ENCODE assay signal across 25 cellular contexts in genomic region chr5:9533096-9533495, GRCh38. TPM values are rescaled to one million over a fixed set of nuclear protein-coding genes. Genes with fewer than 3 reads are reported as not detected.
A peak's percentile ranks its signal among the peaks of the same experiment; 100 is the strongest.
DNase-seq lines count a peak whose midpoint lies in the region; FAIRE-seq and TF ChIP-seq lines count a peak whose summit lies in the region.
"Had no signal": no experiment of that assay in that cellular context is flagged by ENCODE, and none has a peak within 500 bp of the region (broad histone marks: within the 10 kb centered on the region; RNA-seq: fewer than 3 reads in every experiment).

No MANE protein-coding gene starts in this region.

- no peak overlapping the region for H3K4me3 ChIP-seq in fibroblast of the aortic adventitia (ENCODE audit: low read depth, low read length)
- H3K4me3 ChIP-seq: breast epithelium, HAP-1, MG63, Peyer's patch, SJSA1 had no signal

- H3K9me3 Mint-ChIP-seq in activated CD4-positive, alpha-beta T cell treated with anti-CD3 and anti-CD28 coated beads, Interleukin-2, amount 10 ng/mL, durations not matched to agents 7 days and 5 days: no peaks in the 10 kb centered on the region
- H3K9me3 Mint-ChIP-seq: IgD-negative memory B cell; stimulated activated naive CD8-positive, alpha-beta T cell treated with anti-CD3 and anti-CD28 coated beads, Interleukin-15, Interleukin-2, amounts not matched to agents 100 ng/mL and 50 ng/mL, for 24 hours; T-helper 1 cell treated with Interleukin-12 subunit alpha and Interleukin-12 subunit beta and Interleukin-4 antibody, amounts not matched to agents 30 μg/mL and 1 μg/mL, for 36 hours had no signal

- CTCF ChIA-PET in activated CD4-positive, alpha-beta T cell treated with anti-CD3 and anti-CD28 coated beads, Interleukin-2, amount 10 ng/mL, durations not matched to agents 7 days and 5 days (lab: Charles Lee): no interaction called here

- FAIRE-seq in islet of Langerhans (lab: Jason Lieb, UNC) (peak; percentile 55), urothelium cell line (lab: Jason Lieb, UNC) (peak; percentile 9)

- no peak overlapping the region for H3K27ac Mint-ChIP-seq in activated CD4-positive, alpha-beta T cell treated with anti-CD3 and anti-CD28 coated beads, Interleukin-2, amount 10 ng/mL, durations not matched to agents 7 days and 5 days
- H3K27ac Mint-ChIP-seq: CD4-positive, CD25-positive, alpha-beta regulatory T cell; IgD-negative memory B cell; naive B cell; stimulated activated naive CD8-positive, alpha-beta T cell treated with anti-CD3 and anti-CD28 coated beads, Interleukin-15, Interleukin-2, amounts not matched to agents 100 ng/mL and 50 ng/mL, for 24 hours; T-helper 1 cell treated with Interleukin-12 subunit alpha and Interleukin-12 subunit beta and Interleukin-4 antibody, amounts not matched to agents 30 μg/mL and 1 μg/mL, for 36 hours had no signal

- DNase-seq in LHCN-M2 (ENCODE audit: low read depth): peak; percentile 30
- DNase-seq in fibroblast of the aortic adventitia (ENCODE audit: low read depth): peak; percentile 42
- no peak for DNase-seq in urothelium cell line (ENCODE audit: low spot score)
- no peak for DNase-seq in activated CD4-positive, alpha-beta T cell treated with anti-CD3 and anti-CD28 coated beads, Interleukin-2, amount 10 ng/mL, durations not matched to agents 7 days and 5 days
- no peak for DNase-seq in NCI-H1694 (lab: John Stamatoyannopoulos, UW)
- DNase-seq in inferior parietal cortex (ENCODE audit: extremely low spot score): no peak
- DNase-seq: activated CD4-positive, alpha-beta T cell treated with anti-CD3 and anti-CD28 coated beads for 1 hour; activated naive CD4-positive, alpha-beta T cell treated with Interleukin-2 at 50 U/mL for 16 hours; activated T-cell treated with anti-CD3 and anti-CD28 coated beads, Interleukin-2, amount 50 U/mL, for 48 hours; amniotic stem cell; CD4-positive, CD25-positive, alpha-beta regulatory T cell; dermis blood vessel endothelial cell; mesenchymal stem cell; MG63; naive B cell; NCI-H1417 treated with DMSO at 0.1 percent for 48 hours; occipital lobe; Peyer's patch had no signal

- H3K36me3 Mint-ChIP-seq in activated CD4-positive, alpha-beta T cell treated with anti-CD3 and anti-CD28 coated beads, Interleukin-2, amount 10 ng/mL, durations not matched to agents 7 days and 5 days (ENCODE audit: low read depth): no peaks in the 10 kb centered on the region
- H3K36me3 Mint-ChIP-seq: CD4-positive, CD25-positive, alpha-beta regulatory T cell; IgD-negative memory B cell; naive B cell had no signal

- no peak overlapping the region for H3K4me3 Mint-ChIP-seq in activated CD4-positive, alpha-beta T cell treated with anti-CD3 and anti-CD28 coated beads, Interleukin-2, amount 10 ng/mL, durations not matched to agents 7 days and 5 days
- H3K4me3 Mint-ChIP-seq: CD4-positive, CD25-positive, alpha-beta regulatory T cell; IgD-negative memory B cell; naive B cell; stimulated activated naive CD8-positive, alpha-beta T cell treated with anti-CD3 and anti-CD28 coated beads, Interleukin-15, Interleukin-2, amounts not matched to agents 100 ng/mL and 50 ng/mL, for 24 hours; T-helper 1 cell treated with Interleukin-12 subunit alpha and Interleukin-12 subunit beta and Interleukin-4 antibody, amounts not matched to agents 30 μg/mL and 1 μg/mL, for 36 hours had no signal

- no peaks in the 10 kb centered on the region for H3K4me1 Mint-ChIP-seq in activated CD4-positive, alpha-beta T cell treated with anti-CD3 and anti-CD28 coated beads, Interleukin-2, amount 10 ng/mL, durations not matched to agents 7 days and 5 days
- H3K4me1 Mint-ChIP-seq: CD4-positive, CD25-positive, alpha-beta regulatory T cell; IgD-negative memory B cell; naive B cell had no signal

- POLR2A ChIA-PET in activated CD4-positive, alpha-beta T cell treated with anti-CD3 and anti-CD28 coated beads, Interleukin-2, amount 10 ng/mL, durations not matched to agents 7 days and 5 days (lab: Charles Lee): no interaction called here

- no peaks in the 10 kb centered on the region for H3K27me3 Mint-ChIP-seq in activated CD4-positive, alpha-beta T cell treated with anti-CD3 and anti-CD28 coated beads, Interleukin-2, amount 10 ng/mL, durations not matched to agents 7 days and 5 days
- H3K27me3 Mint-ChIP-seq: CD4-positive, CD25-positive, alpha-beta regulatory T cell; IgD-negative memory B cell; naive B cell; stimulated activated naive CD8-positive, alpha-beta T cell treated with anti-CD3 and anti-CD28 coated beads, Interleukin-15, Interleukin-2, amounts not matched to agents 100 ng/mL and 50 ng/mL, for 24 hours had no signal

- TF ChIP-seq CTCF in fibroblast of the aortic adventitia (IDR thresholded peaks at IDR 0.05; ENCODE audit: insufficient read depth, low read length): no peak

RNA-seq across cellular contexts. Expression of gene SEMA5A, which starts 12.8 kb away (rescaled TPM):
- 11.4 and 12.8 TPM in 2 replicates for total RNA-seq in LHCN-M2 (2014; rRNA removed)
- 1.2 TPM for polyA plus RNA-seq in LHCN-M2 (2012)
- 13.9 and 57.0 TPM in 2 replicates for total RNA-seq in fibroblast of the aortic adventitia (ENCODE audit: low replicate concordance)
- under 1 TPM; 0.12 TPM for total RNA-seq in activated CD4-positive, alpha-beta T cell treated with anti-CD3 and anti-CD28 coated beads, Interleukin-2, amount 10 ng/mL, durations not matched to agents 7 days and 5 days
- polyA plus RNA-seq: IgD-negative memory B cell had no signal

Comparison
In these comparisons a context has a peak if more than half of its experiments do, and no peak if none do; other contexts are left out.
1. DNase-seq: peak in LHCN-M2 (single experiment) and fibroblast of the aortic adventitia (single experiment); none in urothelium cell line (single experiment), activated CD4-positive, alpha-beta T cell treated with anti-CD3 and anti-CD28 coated beads, Interleukin-2, amount 10 ng/mL, durations not matched to agents 7 days and 5 days (single experiment), NCI-H1694 (single experiment) and inferior parietal cortex (single experiment).
2. RNA of gene SEMA5A, which starts 12.8 kb away (total RNA-seq): 13.9 to 57.0 TPM in fibroblast of the aortic adventitia and 11.4 to 12.8 TPM in LHCN-M2; 0.12 TPM in activated CD4-positive, alpha-beta T cell treated with anti-CD3 and anti-CD28 coated beads, Interleukin-2, amount 10 ng/mL, durations not matched to agents 7 days and 5 days; every median in the first group is over 10 times any median in the second.